7 cellular contexts compared by ENCODE assay signal in genomic region chr12:4270670-4271432, GRCh38. TPM values are rescaled to one million over a fixed set of nuclear protein-coding genes. Genes with fewer than 3 reads are reported as not detected.
DNase-seq lines count a peak whose midpoint lies in the region; ATAC-seq and TF ChIP-seq lines count a peak whose summit lies in the region.

No MANE protein-coding gene starts in this region.

- no peak for ATAC-seq in HG02798 (IDR thresholded peaks at IDR 0.05; ENCODE audit: poor library complexity, unreplicated experiment)
- ATAC-seq in HG03025 (IDR thresholded peaks at IDR 0.05; ENCODE audit: low FRiP score, unreplicated experiment), result no peak

- peak overlapping the region; percentile 87 for H3K4me3 ChIP-seq in effector memory CD4-positive, alpha-beta T cell (ENCODE audit: insufficient read depth, low read depth, low read length, poor library complexity, severe bottlenecking)
- H3K4me3 ChIP-seq in mucosa of rectum (ENCODE audit: low read length in 2 of 2) (peak overlapping the region; percentile 71 to 82), suprapubic skin (peak overlapping the region; percentile 80)

- H3K27ac ChIP-seq in effector memory CD4-positive, alpha-beta T cell (ENCODE audit: insufficient read depth, low read length, poor library complexity, severe bottlenecking), result peak overlapping the region; percentile 97
- H3K27ac ChIP-seq in mucosa of rectum (ENCODE audit: low read depth in 2 of 2, low read length in 2 of 2), result peak overlapping the region; percentile 93 to 96
- H3K27ac ChIP-seq in suprapubic skin, result peak overlapping the region; percentile 90

- peaks cover 61% of the 10 kb centered on the region for H3K27me3 Mint-ChIP-seq in HFFc6 (ENCODE audit: insufficient read depth)

- no peak for DNase-seq in HFFc6
- DNase-seq in activated CD4-positive, alpha-beta T cell treated with anti-CD3 and anti-CD28 coated beads, Interleukin-2, amount 50 U/mL, for 1 hour, result peak; percentile 25
- DNase-seq in effector memory CD4-positive, alpha-beta T cell, result peak in 2 of 3 donors; percentile 28 to 43
- peak; percentile 81 to 85 for DNase-seq in suprapubic skin (ENCODE audit: low spot score in 2 of 2)

- TF ChIP-seq CTCF in HFFc6 (IDR thresholded peaks at IDR 0.05) (no peak), suprapubic skin (IDR thresholded peaks at IDR 0.05) (no peak)

- peaks cover under 1% of the 10 kb centered on the region for H3K36me3 ChIP-seq in effector memory CD4-positive, alpha-beta T cell (ENCODE audit: control insufficient read depth, insufficient read depth, low read length)
- no peaks in the 10 kb centered on the region for H3K36me3 ChIP-seq in mucosa of rectum (ENCODE audit: control insufficient read depth in 2 of 2, insufficient read depth in 2 of 2, low read length in 2 of 2)
- H3K36me3 ChIP-seq in suprapubic skin, result no peaks in the 10 kb centered on the region

- no peak overlapping the region for H3K27ac Mint-ChIP-seq in HFFc6

- TF ChIP-seq EP300 in suprapubic skin (IDR thresholded peaks at IDR 0.05), result no peak

- H3K9me3 Mint-ChIP-seq in HFFc6, result no peaks in the 10 kb centered on the region

- no peaks in the 10 kb centered on the region for H3K9me3 ChIP-seq in effector memory CD4-positive, alpha-beta T cell (ENCODE audit: control insufficient read depth, low read length)
- H3K9me3 ChIP-seq in mucosa of rectum (ENCODE audit: control insufficient read depth in 2 of 2, low read length in 2 of 2), result no peaks in the 10 kb centered on the region
- no peaks in the 10 kb centered on the region for H3K9me3 ChIP-seq in suprapubic skin

- H3K9ac ChIP-seq in mucosa of rectum (ENCODE audit: low read depth in 1 of 2, low read length in 2 of 2), result peak overlapping the region; percentile 79 to 81

- no peak for TF ChIP-seq POLR2A in suprapubic skin (IDR thresholded peaks at IDR 0.05)

- under 1% methylated on average over 30 of the region's 48 CpGs for WGBS in suprapubic skin

- H3K27me3 ChIP-seq in effector memory CD4-positive, alpha-beta T cell (replicated peaks; ENCODE audit: control insufficient read depth, insufficient read depth, low read length, poor library complexity, severe bottlenecking), result no peaks in the 10 kb centered on the region
- H3K27me3 ChIP-seq in mucosa of rectum (ENCODE audit: control insufficient read depth in 2 of 2, insufficient read depth in 2 of 2, low read length in 2 of 2) (no peaks in the 10 kb centered on the region), suprapubic skin (peaks cover 86% of the 10 kb centered on the region)

- H3K4me1 Mint-ChIP-seq in HFFc6 (ENCODE audit: low read depth), result peaks cover 30% of the 10 kb centered on the region

- H3K4me3 Mint-ChIP-seq in HFFc6, result peak overlapping the region; percentile 77; the same call in 1 of the 2 replicates

- peaks cover 26% of the 10 kb centered on the region for H3K4me1 ChIP-seq in effector memory CD4-positive, alpha-beta T cell (ENCODE audit: control insufficient read depth, insufficient read depth, low read length, poor library complexity, severe bottlenecking)
- H3K4me1 ChIP-seq in mucosa of rectum (ENCODE audit: control insufficient read depth in 2 of 2, insufficient read depth in 2 of 2, low read length in 2 of 2), result peaks cover 24 to 33% of the 10 kb centered on the region in 2 donors
- H3K4me1 ChIP-seq in suprapubic skin, result peaks cover 75% of the 10 kb centered on the region

- no peaks in the 10 kb centered on the region for H3K36me3 Mint-ChIP-seq in HFFc6 (ENCODE audit: low read depth)

RNA-seq across cellular contexts. Expression of gene CCND2, which starts 2.7 kb away (rescaled TPM):
- total RNA-seq in HFFc6 (2021; fragmentation: NEBNext Ultra II Directional; extraction: Animal tissue kit (Norgen Biotek cat#: 25700)), result 10 to 100 TPM in 4 of 6 experiments, 1 to 10 TPM in 2; 5.7 to 27.2 (median 24.5) TPM
- total RNA-seq in suprapubic skin, result 10 to 100 TPM; 46.4 to 88.8 (median 55.5) TPM

RNA-seq across cellular contexts. Expression of gene TIGAR, which starts 50.2 kb away (rescaled TPM):
- total RNA-seq in HFFc6 (2021; fragmentation: NEBNext Ultra II Directional; extraction: Animal tissue kit (Norgen Biotek cat#: 25700)), result 10 to 100 TPM; 29.9 to 51.8 (median 41.8) TPM
- 1 to 10 TPM; 1.3 to 6.6 (median 4.7) TPM for total RNA-seq in suprapubic skin

Comparison
In these comparisons a context has a peak if more than half of its experiments do, and no peak if none do; other contexts are left out.
1. RNA of gene TIGAR, which starts 50.2 kb away (total RNA-seq): 29.9 to 51.8 TPM in HFFc6; 1.3 to 6.6 TPM in suprapubic skin; every median in the first group is over 4 times any median in the second.
2. Peak in every context shown above with its lines, with median percentiles within 50 percentile points of each other: H3K27ac ChIP-seq and H3K4me3 ChIP-seq.